In genomic region chr10:70478191-70479160, GRCh38 we compare ENCODE assay signal across 1 cellular context.
A peak's percentile ranks its signal among the peaks of the same experiment; 100 is the strongest.
TF ChIP-seq lines count a peak whose summit lies in the region.

Gene PALD1 (plus strand): TSS chr10:70478767. CDS start chr10:70525952, 47,185 bp downstream.

TF ChIP-seq in HEK293, 187 proteins besides CTCF, POLR2A, EP300 and RAD21 (continued from another document):
- no peak for TF ChIP-seq ZNF664 (tag by site-specific recombination; IDR thresholded peaks at IDR 0.05)
- TF ChIP-seq ZNF596 (tag by site-specific recombination; IDR thresholded peaks at IDR 0.05): peak; percentile 31; the same call in 1 of the 2 replicates
- no peak for TF ChIP-seq ZNF426 (tag by site-specific recombination; IDR thresholded peaks at IDR 0.05)
- no peak for TF ChIP-seq ZNF529 (tag by site-specific recombination; IDR thresholded peaks at IDR 0.05; ENCODE audit: insufficient replicate concordance)
- TF ChIP-seq ZSCAN30 (tag by site-specific recombination; IDR thresholded peaks at IDR 0.05): peak; percentile 72
- no peak for TF ChIP-seq ZNF623 (tag by site-specific recombination; IDR thresholded peaks at IDR 0.05)
- TF ChIP-seq ZNF571 (tag by site-specific recombination; IDR thresholded peaks at IDR 0.05): no peak
- TF ChIP-seq SP2 (tag by site-specific recombination; IDR thresholded peaks at IDR 0.05): peak; percentile 70
- TF ChIP-seq ZNF121 (tag by site-specific recombination; IDR thresholded peaks at IDR 0.05): no peak
- TF ChIP-seq ZNF830 (tag by site-specific recombination; IDR thresholded peaks at IDR 0.05; ENCODE audit: low read depth): no peak
- no peak for TF ChIP-seq ZNF747 (tag by site-specific recombination; IDR thresholded peaks at IDR 0.05)
- TF ChIP-seq ZNF239 (tag by site-specific recombination; IDR thresholded peaks at IDR 0.05): no peak
- TF ChIP-seq, protein P1, sequence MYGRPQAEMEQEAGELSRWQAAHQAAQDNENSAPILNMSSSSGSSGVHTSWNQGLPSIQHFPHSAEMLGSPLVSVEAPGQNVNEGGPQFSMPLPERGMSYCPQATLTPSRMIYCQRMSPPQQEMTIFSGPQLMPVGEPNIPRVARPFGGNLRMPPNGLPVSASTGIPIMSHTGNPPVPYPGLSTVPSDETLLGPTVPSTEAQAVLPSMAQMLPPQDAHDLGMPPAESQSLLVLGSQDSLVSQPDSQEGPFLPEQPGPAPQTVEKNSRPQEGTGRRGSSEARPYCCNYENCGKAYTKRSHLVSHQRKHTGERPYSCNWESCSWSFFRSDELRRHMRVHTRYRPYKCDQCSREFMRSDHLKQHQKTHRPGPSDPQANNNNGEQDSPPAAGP (tag by site-specific recombination; IDR thresholded peaks at IDR 0.05): no peak
- no peak for TF ChIP-seq BCL11A (tag by site-specific recombination; IDR thresholded peaks at IDR 0.05; ENCODE audit: low read depth)
- no peak for TF ChIP-seq GFI1B (tag by site-specific recombination; IDR thresholded peaks at IDR 0.05)
- no peak for TF ChIP-seq ZNF433 (tag by site-specific recombination; IDR thresholded peaks at IDR 0.05; ENCODE audit: low read depth)
- no peak for TF ChIP-seq ZNF530 (tag by site-specific recombination; IDR thresholded peaks at IDR 0.05; ENCODE audit: low read depth)
- TF ChIP-seq MZF1 (tag by site-specific recombination; IDR thresholded peaks at IDR 0.05; ENCODE audit: borderline replicate concordance): no peak
- TF ChIP-seq ZNF670 (tag by site-specific recombination; IDR thresholded peaks at IDR 0.05; ENCODE audit: low read depth): no peak
- TF ChIP-seq ZNF768 (tag by site-specific recombination; IDR thresholded peaks at IDR 0.05): no peak
- no peak for TF ChIP-seq ZNF660 (tag by site-specific recombination; IDR thresholded peaks at IDR 0.05)
- TF ChIP-seq ZNF776 (tag by site-specific recombination; IDR thresholded peaks at IDR 0.05; ENCODE audit: borderline replicate concordance): no peak
- TF ChIP-seq, protein P2, sequence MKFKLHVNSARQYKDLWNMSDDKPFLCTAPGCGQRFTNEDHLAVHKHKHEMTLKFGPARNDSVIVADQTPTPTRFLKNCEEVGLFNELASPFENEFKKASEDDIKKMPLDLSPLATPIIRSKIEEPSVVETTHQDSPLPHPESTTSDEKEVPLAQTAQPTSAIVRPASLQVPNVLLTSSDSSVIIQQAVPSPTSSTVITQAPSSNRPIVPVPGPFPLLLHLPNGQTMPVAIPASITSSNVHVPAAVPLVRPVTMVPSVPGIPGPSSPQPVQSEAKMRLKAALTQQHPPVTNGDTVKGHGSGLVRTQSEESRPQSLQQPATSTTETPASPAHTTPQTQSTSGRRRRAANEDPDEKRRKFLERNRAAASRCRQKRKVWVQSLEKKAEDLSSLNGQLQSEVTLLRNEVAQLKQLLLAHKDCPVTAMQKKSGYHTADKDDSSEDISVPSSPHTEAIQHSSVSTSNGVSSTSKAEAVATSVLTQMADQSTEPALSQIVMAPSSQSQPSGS (tag by site-specific recombination; IDR thresholded peaks at IDR 0.05; ENCODE audit: low read depth): no peak
- TF ChIP-seq ZBTB6 (tag by site-specific recombination; IDR thresholded peaks at IDR 0.05): no peak
- TF ChIP-seq ZSCAN5A (tag by site-specific recombination; IDR thresholded peaks at IDR 0.05): no peak
- no peak for TF ChIP-seq ZNF792 (tag by site-specific recombination; IDR thresholded peaks at IDR 0.05)
- TF ChIP-seq SP3 (tag by site-specific recombination; IDR thresholded peaks at IDR 0.05): peak; percentile 61
- no peak for TF ChIP-seq SALL2 (tag by site-specific recombination; IDR thresholded peaks at IDR 0.05; ENCODE audit: borderline replicate concordance)
- no peak for TF ChIP-seq ZNF791 (tag by site-specific recombination; IDR thresholded peaks at IDR 0.05)
- no peak for TF ChIP-seq ZNF223 (tag by site-specific recombination; IDR thresholded peaks at IDR 0.05)
- TF ChIP-seq IKZF3 (tag by site-specific recombination; IDR thresholded peaks at IDR 0.05): 0 out of 2 replicates have a peak, but pooled peaks have one; percentile 53
- TF ChIP-seq ZNF777 (tag by site-specific recombination; IDR thresholded peaks at IDR 0.05; ENCODE audit: borderline replicate concordance): no peak; the same call in 1 of the 2 replicates
- no peak for TF ChIP-seq ZSCAN23 (tag by site-specific recombination; IDR thresholded peaks at IDR 0.05)
- TF ChIP-seq, protein P3, sequence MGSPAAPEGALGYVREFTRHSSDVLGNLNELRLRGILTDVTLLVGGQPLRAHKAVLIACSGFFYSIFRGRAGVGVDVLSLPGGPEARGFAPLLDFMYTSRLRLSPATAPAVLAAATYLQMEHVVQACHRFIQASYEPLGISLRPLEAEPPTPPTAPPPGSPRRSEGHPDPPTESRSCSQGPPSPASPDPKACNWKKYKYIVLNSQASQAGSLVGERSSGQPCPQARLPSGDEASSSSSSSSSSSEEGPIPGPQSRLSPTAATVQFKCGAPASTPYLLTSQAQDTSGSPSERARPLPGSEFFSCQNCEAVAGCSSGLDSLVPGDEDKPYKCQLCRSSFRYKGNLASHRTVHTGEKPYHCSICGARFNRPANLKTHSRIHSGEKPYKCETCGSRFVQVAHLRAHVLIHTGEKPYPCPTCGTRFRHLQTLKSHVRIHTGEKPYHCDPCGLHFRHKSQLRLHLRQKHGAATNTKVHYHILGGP (tag by site-specific recombination; IDR thresholded peaks at IDR 0.05): no peak
- no peak for TF ChIP-seq SCRT1 (tag by site-specific recombination; IDR thresholded peaks at IDR 0.05; ENCODE audit: borderline replicate concordance)
- TF ChIP-seq, protein P4, sequence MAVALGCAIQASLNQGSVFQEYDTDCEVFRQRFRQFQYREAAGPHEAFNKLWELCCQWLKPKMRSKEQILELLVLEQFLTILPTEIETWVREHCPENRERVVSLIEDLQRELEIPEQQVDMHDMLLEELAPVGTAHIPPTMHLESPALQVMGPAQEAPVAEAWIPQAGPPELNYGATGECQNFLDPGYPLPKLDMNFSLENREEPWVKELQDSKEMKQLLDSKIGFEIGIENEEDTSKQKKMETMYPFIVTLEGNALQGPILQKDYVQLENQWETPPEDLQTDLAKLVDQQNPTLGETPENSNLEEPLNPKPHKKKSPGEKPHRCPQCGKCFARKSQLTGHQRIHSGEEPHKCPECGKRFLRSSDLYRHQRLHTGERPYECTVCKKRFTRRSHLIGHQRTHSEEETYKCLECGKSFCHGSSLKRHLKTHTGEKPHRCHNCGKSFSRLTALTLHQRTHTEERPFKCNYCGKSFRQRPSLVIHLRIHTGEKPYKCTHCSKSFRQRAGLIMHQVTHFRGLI (tag by site-specific recombination; IDR thresholded peaks at IDR 0.05): 0 out of 2 replicates have a peak, but pooled peaks have one; percentile 23
- no peak for TF ChIP-seq PRDM1 (tag by site-specific recombination; IDR thresholded peaks at IDR 0.05)
- no peak for TF ChIP-seq ZSCAN16 (tag by site-specific recombination; IDR thresholded peaks at IDR 0.05)
- no peak for TF ChIP-seq ZNF610 (tag by site-specific recombination; IDR thresholded peaks at IDR 0.05; ENCODE audit: borderline replicate concordance)
- no peak for TF ChIP-seq ZNF350 (tag by site-specific recombination; IDR thresholded peaks at IDR 0.05)
- TF ChIP-seq ZNF23 (tag by site-specific recombination; IDR thresholded peaks at IDR 0.05; ENCODE audit: borderline replicate concordance): no peak
- TF ChIP-seq ZBTB21 (tag by site-specific recombination; IDR thresholded peaks at IDR 0.05): no peak
- no peak for TF ChIP-seq GLI4 (tag by site-specific recombination; IDR thresholded peaks at IDR 0.05)
- TF ChIP-seq KLF9 (tag by site-specific recombination; IDR thresholded peaks at IDR 0.05; ENCODE audit: low read depth): peak; percentile 44
- TF ChIP-seq RBAK (tag by site-specific recombination; IDR thresholded peaks at IDR 0.05): no peak
- TF ChIP-seq ZNF544 (tag by site-specific recombination; IDR thresholded peaks at IDR 0.05): no peak
- TF ChIP-seq PRDM6 (tag by site-specific recombination; IDR thresholded peaks at IDR 0.05): no peak
- TF ChIP-seq ZNF707 (tag by site-specific recombination; IDR thresholded peaks at IDR 0.05): no peak
- TF ChIP-seq, protein P5, sequence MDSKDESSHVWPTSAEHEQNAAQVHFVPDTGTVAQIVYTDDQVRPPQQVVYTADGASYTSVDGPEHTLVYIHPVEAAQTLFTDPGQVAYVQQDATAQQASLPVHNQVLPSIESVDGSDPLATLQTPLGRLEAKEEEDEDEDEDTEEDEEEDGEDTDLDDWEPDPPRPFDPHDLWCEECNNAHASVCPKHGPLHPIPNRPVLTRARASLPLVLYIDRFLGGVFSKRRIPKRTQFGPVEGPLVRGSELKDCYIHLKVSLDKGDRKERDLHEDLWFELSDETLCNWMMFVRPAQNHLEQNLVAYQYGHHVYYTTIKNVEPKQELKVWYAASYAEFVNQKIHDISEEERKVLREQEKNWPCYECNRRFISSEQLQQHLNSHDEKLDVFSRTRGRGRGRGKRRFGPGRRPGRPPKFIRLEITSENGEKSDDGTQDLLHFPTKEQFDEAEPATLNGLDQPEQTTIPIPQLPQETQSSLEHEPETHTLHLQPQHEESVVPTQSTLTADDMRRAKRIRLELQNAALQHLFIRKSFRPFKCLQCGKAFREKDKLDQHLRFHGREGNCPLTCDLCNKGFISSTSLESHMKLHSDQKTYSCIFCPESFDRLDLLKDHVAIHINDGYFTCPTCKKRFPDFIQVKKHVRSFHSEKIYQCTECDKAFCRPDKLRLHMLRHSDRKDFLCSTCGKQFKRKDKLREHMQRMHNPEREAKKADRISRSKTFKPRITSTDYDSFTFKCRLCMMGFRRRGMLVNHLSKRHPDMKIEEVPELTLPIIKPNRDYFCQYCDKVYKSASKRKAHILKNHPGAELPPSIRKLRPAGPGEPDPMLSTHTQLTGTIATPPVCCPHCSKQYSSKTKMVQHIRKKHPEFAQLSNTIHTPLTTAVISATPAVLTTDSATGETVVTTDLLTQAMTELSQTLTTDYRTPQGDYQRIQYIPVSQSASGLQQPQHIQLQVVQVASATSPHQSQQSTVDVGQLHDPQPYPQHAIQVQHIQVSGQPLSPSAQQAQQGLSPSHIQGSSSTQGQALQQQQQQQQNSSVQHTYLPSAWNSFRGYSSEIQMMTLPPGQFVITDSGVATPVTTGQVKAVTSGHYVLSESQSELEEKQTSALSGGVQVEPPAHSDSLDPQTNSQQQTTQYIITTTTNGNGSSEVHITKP (tag by site-specific recombination; IDR thresholded peaks at IDR 0.05): peak; percentile 87
- TF ChIP-seq ZNF48 (tag by site-specific recombination; IDR thresholded peaks at IDR 0.05): no peak
